Comparison of ENCODE assay signal across 11 cellular contexts in the genomic region with DNA sequence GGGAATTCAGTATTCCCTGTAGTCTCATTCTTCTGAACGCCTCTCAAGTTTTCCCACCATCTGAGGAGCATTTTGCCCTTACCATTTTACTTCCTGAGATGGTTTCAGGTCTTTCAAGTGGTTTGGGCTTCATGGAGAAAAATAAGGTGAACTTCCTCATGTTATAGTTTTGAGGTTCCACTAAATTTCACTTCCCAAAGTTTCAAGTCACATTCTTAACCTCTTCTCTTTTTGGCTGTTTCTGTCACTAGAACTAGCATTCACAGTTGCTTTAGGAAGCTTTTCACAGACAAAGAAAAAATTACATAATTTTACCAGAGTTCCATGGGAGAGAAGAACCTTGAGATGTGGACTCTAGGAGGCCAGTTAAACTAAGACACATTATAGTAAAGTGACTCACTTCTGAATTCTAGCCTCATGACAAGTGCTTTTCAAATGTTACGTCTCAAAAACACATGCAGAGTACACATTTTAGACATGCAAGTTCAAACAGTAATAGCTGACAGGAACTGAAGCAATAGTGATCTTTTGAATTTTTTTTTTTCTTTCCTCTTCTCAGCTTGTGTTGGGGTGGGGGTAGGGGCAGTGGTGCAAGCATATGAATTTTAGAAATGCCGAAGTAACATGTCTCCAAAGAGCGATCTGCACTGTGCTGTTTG. TPM values are rescaled to one million over a fixed set of nuclear protein-coding genes. Genes with fewer than 3 reads are reported as not detected.
DNase-seq lines count a peak whose midpoint lies in the region; ATAC-seq and TF ChIP-seq lines count a peak whose summit lies in the region.
"Had no signal": no experiment of that assay in that cellular context is flagged by ENCODE, and none has a peak within 500 bp of the region (broad histone marks: within the 10 kb centered on the region; RNA-seq: fewer than 3 reads in every experiment).

No MANE protein-coding gene starts in this region.

- H3K27me3 ChIP-seq in naive thymus-derived CD4-positive, alpha-beta T cell (ENCODE audit: control insufficient read depth in 2 of 2, insufficient read depth in 2 of 2, low read length in 2 of 2): no peaks in the 10 kb centered on the region

- POLR2A ChIA-PET in naive thymus-derived CD4-positive, alpha-beta T cell (lab: Charles Lee): no interaction called here

- no peak overlapping the region for H3K27ac ChIP-seq in naive thymus-derived CD4-positive, alpha-beta T cell (ENCODE audit: low read depth, low read length)

- H3K9me3 ChIP-seq in naive thymus-derived CD4-positive, alpha-beta T cell (ENCODE audit: control insufficient read depth in 2 of 3, low read length in 3 of 3): no peaks in the 10 kb centered on the region

- no peak overlapping the region for H3K4me3 Mint-ChIP-seq in naive thymus-derived CD4-positive, alpha-beta T cell

- no peak for TF ChIP-seq CTCF in AG09309 (IDR thresholded peaks at IDR 0.05; ENCODE audit: control insufficient read depth, insufficient read depth, low read depth, low read length, missing control alignments)

- H3K4me3 ChIP-seq in AG09309 (ENCODE audit: control insufficient read depth, low read depth, low read length): no peak overlapping the region
- H3K4me3 ChIP-seq in naive thymus-derived CD4-positive, alpha-beta T cell (ENCODE audit: low read length): no peak overlapping the region

- no peaks in the 10 kb centered on the region for H3K36me3 ChIP-seq in naive thymus-derived CD4-positive, alpha-beta T cell (ENCODE audit: control insufficient read depth in 2 of 3, insufficient read depth in 3 of 3, low read length in 3 of 3)

- no peaks in the 10 kb centered on the region for H3K4me1 Mint-ChIP-seq in naive thymus-derived CD4-positive, alpha-beta T cell

- intact Hi-C loops in naive thymus-derived CD4-positive, alpha-beta T cell (cut with micrococcal nuclease): no loop called here

- peak; percentile 64 for ATAC-seq in naive thymus-derived CD4-positive, alpha-beta T cell
- no peak for ATAC-seq in HG03457 (IDR thresholded peaks at IDR 0.05; ENCODE audit: unreplicated experiment)

- H3K36me3 Mint-ChIP-seq in naive thymus-derived CD4-positive, alpha-beta T cell: no peaks in the 10 kb centered on the region

- peaks cover 0 to 5% (median 0%) of the 10 kb centered on the region in 5 donors for H3K27me3 Mint-ChIP-seq in naive thymus-derived CD4-positive, alpha-beta T cell

- H3K4me1 ChIP-seq in naive thymus-derived CD4-positive, alpha-beta T cell (ENCODE audit: control insufficient read depth in 2 of 2, insufficient read depth in 2 of 2, low read length in 2 of 2): no peaks in the 10 kb centered on the region

- H3K27ac Mint-ChIP-seq in naive thymus-derived CD4-positive, alpha-beta T cell: no peak overlapping the region

- H3K9me3 Mint-ChIP-seq in naive thymus-derived CD4-positive, alpha-beta T cell: peaks cover 0 to 13% (median 3%) of the 10 kb centered on the region in 11 donors

- CTCF ChIA-PET in naive thymus-derived CD4-positive, alpha-beta T cell (lab: Charles Lee): no interaction called here

- DNase-seq in AG09309 (ENCODE audit: low read depth) (peak; percentile 47), MV-4-11 (lab: John Stamatoyannopoulos, UW) (peak; percentile 98), dedifferentiated amniotic fluid mesenchymal stem cell (ENCODE audit: extremely low spot score) (peak; percentile 22), NCI-H345 treated with DMSO at 0.1 percent for 48 hours (lab: John Stamatoyannopoulos, UW; ENCODE audit: unreplicated experiment) (no peak), nucleus accumbens (lab: John Stamatoyannopoulos, UW) (no peak), NCI-H1048 (lab: John Stamatoyannopoulos, UW) (no peak)
- DNase-seq in naive thymus-derived CD4-positive, alpha-beta T cell: no peak
- DNase-seq: ACHN; activated CD4-positive, CD25-positive, alpha-beta regulatory T cell treated with anti-CD3 and anti-CD28 coated beads, Interleukin-2, amount 50 U/mL, for 72 hours; DMS79 treated with DMSO at 0.1 percent for 48 hours had no signal

RNA-seq across cellular contexts. Expression of a gene that starts 39.9 kb away (rescaled TPM):
- not detected for total RNA-seq in naive thymus-derived CD4-positive, alpha-beta T cell
- not detected for polyA plus RNA-seq in naive thymus-derived CD4-positive, alpha-beta T cell

Comparison
In these comparisons a context has a peak if more than half of its experiments do, and no peak if none do; other contexts are left out.
1. DNase-seq: peak in AG09309 (single experiment), MV-4-11 (single experiment) and dedifferentiated amniotic fluid mesenchymal stem cell (single experiment); none in naive thymus-derived CD4-positive, alpha-beta T cell (0 of 9), NCI-H345 treated with DMSO at 0.1 percent for 48 hours (single experiment), nucleus accumbens (0 of 56) and NCI-H1048 (single experiment).